ENCODE assay signal across 17 cellular contexts in the genomic region with DNA sequence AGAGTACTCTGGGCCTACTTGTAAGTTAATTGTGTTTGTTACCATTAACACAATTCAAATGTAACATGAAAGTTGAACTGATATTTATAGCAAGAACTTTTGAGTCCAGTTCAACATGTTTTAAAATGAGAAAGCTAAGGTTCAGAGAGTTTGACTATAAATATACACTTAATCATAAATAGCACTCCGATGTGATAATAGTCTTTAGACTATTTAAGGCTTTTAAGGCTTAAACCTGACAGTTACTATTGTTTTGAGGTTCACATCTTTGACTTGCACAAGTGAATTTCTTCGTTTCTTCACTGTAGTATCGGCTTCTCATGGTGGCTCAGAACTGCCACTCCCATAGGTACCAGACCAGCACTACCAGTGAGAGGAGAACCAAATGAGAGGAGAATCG. TPM values are rescaled to one million over a fixed set of nuclear protein-coding genes. Genes with fewer than 3 reads are reported as not detected.
A peak's percentile ranks its signal among the peaks of the same experiment; 100 is the strongest.
DNase-seq lines count a peak whose midpoint lies in the region; ATAC-seq, FAIRE-seq and TF ChIP-seq lines count a peak whose summit lies in the region.
"Had no signal": no experiment of that assay in that cellular context is flagged by ENCODE, and none has a peak within 500 bp of the region (broad histone marks: within the 10 kb centered on the region; RNA-seq: fewer than 3 reads in every experiment).

No MANE protein-coding gene starts in this region.

- ATAC-seq in activated B cell treated with CpG ODN at 0.5 μM for 24 hours (ENCODE audit: low read depth) = no peak
- ATAC-seq: PC-3 had no signal

- CTCF ChIA-PET in activated B cell treated with CpG ODN at 0.5 μM for 24 hours (lab: Charles Lee) = interaction anchor here (1.0 kb wide), 1 partner anchor 18 kb away, joined by 3 read pairs; no protein-coding TSS in a partner anchor

- H3K27me3 ChIP-seq in BLaER1 (no peaks in the 10 kb centered on the region), Karpas-422 (ENCODE audit: low read length) (no peaks in the 10 kb centered on the region), stomach (no peaks in the 10 kb centered on the region)

- H3K27me3 Mint-ChIP-seq in activated B cell treated with CpG ODN at 0.5 μM for 24 hours (no peaks in the 10 kb centered on the region), progenitor cell of endocrine pancreas (no peaks in the 10 kb centered on the region)

- FAIRE-seq in RCC 7860 (lab: Jason Lieb, UNC) = no peak
- FAIRE-seq: A204.1, HTR-8/SVneo had no signal

- intact Hi-C loops in activated B cell treated with CpG ODN at 0.5 μM for 24 hours (cut with micrococcal nuclease) = loop anchor here (1.0 to 2.0 kb wide), 6 partner anchors 17 to 669 kb away; no protein-coding TSS in a partner anchor
- intact Hi-C loops in stomach (cut with DNase I; ENCODE audit: low total_unique reads) = no loop called here

- H3K9ac ChIP-seq in BLaER1 = no peak overlapping the region
- peak overlapping the region; percentile 47 for H3K9ac ChIP-seq in Karpas-422 (ENCODE audit: low read length)

- TF ChIP-seq CTCF in activated B cell treated with CpG ODN at 0.5 μM for 24 hours (IDR thresholded peaks at IDR 0.05) (no peak), progenitor cell of endocrine pancreas (IDR thresholded peaks at IDR 0.05; ENCODE audit: unreplicated experiment) (no peak), stomach (IDR thresholded peaks at IDR 0.05) (no peak)

- H3K9me2 ChIP-seq in Karpas-422 (replicated peaks; ENCODE audit: insufficient read depth, low read length) = no peaks in the 10 kb centered on the region

- H3K4me3 ChIP-seq in BLaER1 = no peak overlapping the region
- H3K4me3 ChIP-seq in Karpas-422 (ENCODE audit: low read length) = peak overlapping the region; percentile 22
- no peak overlapping the region for H3K4me3 ChIP-seq in stomach

- H3K36me3 ChIP-seq in BLaER1 (peaks cover 86% of the 10 kb centered on the region), Karpas-422 (ENCODE audit: insufficient read depth, low read length) (no peaks in the 10 kb centered on the region), stomach (peaks cover 0 to 4% (median 0%) of the 10 kb centered on the region in 4 donors)

- H3K9me3 ChIP-seq in BLaER1 (no peaks in the 10 kb centered on the region), Karpas-422 (ENCODE audit: low read length) (no peaks in the 10 kb centered on the region), stomach (no peaks in the 10 kb centered on the region)

- no peak for TF ChIP-seq POLR2A in stomach (IDR thresholded peaks at IDR 0.05)

- H3K4me1 ChIP-seq in BLaER1 (peaks cover 88% of the 10 kb centered on the region), Karpas-422 (ENCODE audit: low read length) (peaks cover 79% of the 10 kb centered on the region), stomach (peaks cover 30 to 95% (median 71%) of the 10 kb centered on the region in 4 donors)

- H3K9me3 Mint-ChIP-seq in activated B cell treated with CpG ODN at 0.5 μM for 24 hours = no peaks in the 10 kb centered on the region
- H3K9me3 Mint-ChIP-seq in progenitor cell of endocrine pancreas (ENCODE audit: low read depth) = no peaks in the 10 kb centered on the region

- H4K20me1 ChIP-seq in BLaER1 (peaks cover 100% of the 10 kb centered on the region), Karpas-422 (ENCODE audit: insufficient read depth, low read depth, low read length) (no peaks in the 10 kb centered on the region)

- H3K4me2 ChIP-seq in BLaER1 (peak overlapping the region; percentile 86), Karpas-422 (ENCODE audit: low read depth, low read length, poor library complexity, severe bottlenecking) (peak overlapping the region; percentile 77)

- no peak for TF ChIP-seq EP300 in stomach (IDR thresholded peaks at IDR 0.05)

- H3K36me3 Mint-ChIP-seq in activated B cell treated with CpG ODN at 0.5 μM for 24 hours (ENCODE audit: low read depth) (peaks cover 10% of the 10 kb centered on the region), progenitor cell of endocrine pancreas (ENCODE audit: insufficient read depth) (peaks cover 17% of the 10 kb centered on the region)
- H3K36me3 Mint-ChIP-seq: CD14-positive monocyte had no signal

- H2AFZ ChIP-seq in Karpas-422 (ENCODE audit: low read length) = no peak overlapping the region

- DNase-seq in Karpas-422 (peak; percentile 67), activated B cell treated with CpG ODN at 0.5 μM for 24 hours (no peak), progenitor cell of endocrine pancreas (ENCODE audit: low spot score, unreplicated experiment) (no peak), foreskin melanocyte (no peak), stomach (no peak), RCC 7860 (ENCODE audit: low spot score) (no peak), EL (no peak)
- DNase-seq: H7; NCI-H2171; NCI-H446; NK-92 treated with Interleukin-12 subunit alpha and Interleukin-12 subunit beta, amount 100 ng/mL, for 24 hours; PC-3 had no signal

- peak overlapping the region; percentile 89 for H3K27ac Mint-ChIP-seq in activated B cell treated with CpG ODN at 0.5 μM for 24 hours
- peak overlapping the region; percentile 25 for H3K27ac Mint-ChIP-seq in progenitor cell of endocrine pancreas
- H3K27ac Mint-ChIP-seq: CD14-positive monocyte had no signal

- peaks cover 88% of the 10 kb centered on the region for H3K4me1 Mint-ChIP-seq in activated B cell treated with CpG ODN at 0.5 μM for 24 hours
- H3K4me1 Mint-ChIP-seq in progenitor cell of endocrine pancreas (ENCODE audit: low read depth) = peaks cover 90% of the 10 kb centered on the region

- H3K79me2 ChIP-seq in Karpas-422 (ENCODE audit: low read length) = no peaks in the 10 kb centered on the region

- H3K27ac ChIP-seq in BLaER1 = no peak overlapping the region
- peak overlapping the region; percentile 95 for H3K27ac ChIP-seq in Karpas-422 (ENCODE audit: low read length)
- H3K27ac ChIP-seq in stomach = no peak overlapping the region
- H3K27ac ChIP-seq: HL-60 had no signal

- peak overlapping the region; percentile 25 for H3K4me3 Mint-ChIP-seq in activated B cell treated with CpG ODN at 0.5 μM for 24 hours
- H3K4me3 Mint-ChIP-seq in progenitor cell of endocrine pancreas (ENCODE audit: low read depth) = peak overlapping the region; percentile 27
- H3K4me3 Mint-ChIP-seq: CD14-positive monocyte had no signal

- WGBS in stomach, 5 donors = 84 to 92% (median 90%) methylated on average over 4 of the region's 4 CpGs

- POLR2A ChIA-PET in activated B cell treated with CpG ODN at 0.5 μM for 24 hours (lab: Charles Lee) = interaction anchor here (0.8 to 8.0 kb wide), 6 partner anchors 14 to 264 kb away, joined by 3 to 99 read pairs (median 3); partner anchors contain the start of gene ZNF608

RNA-seq across cellular contexts. Expression of gene ZNF608, which starts 42.4 kb away (rescaled TPM):
- total RNA-seq in Karpas-422 (2014; rRNA removed; shearing (Covaris generic); ENCODE audit: low replicate concordance) = 12.1 and 12.8 TPM in 2 replicates
- total RNA-seq in activated B cell treated with CpG ODN at 0.5 μM for 24 hours (20.7 and 22.0 TPM in 2 replicates), progenitor cell of endocrine pancreas (134 and 148 TPM in 2 replicates), stomach (100 to 1,000 TPM in 1 of 5 donors, 10 to 100 TPM in 4; 19.0 to 386 (median 27.2) TPM)
- polyA plus RNA-seq in stomach = 1 to 10 TPM; 5.5 to 8.7 (median 7.5) TPM
- polyA plus RNA-seq: CD14-positive monocyte had no signal
